ENCODE assay signal across 1 cellular context in the genomic region with DNA sequence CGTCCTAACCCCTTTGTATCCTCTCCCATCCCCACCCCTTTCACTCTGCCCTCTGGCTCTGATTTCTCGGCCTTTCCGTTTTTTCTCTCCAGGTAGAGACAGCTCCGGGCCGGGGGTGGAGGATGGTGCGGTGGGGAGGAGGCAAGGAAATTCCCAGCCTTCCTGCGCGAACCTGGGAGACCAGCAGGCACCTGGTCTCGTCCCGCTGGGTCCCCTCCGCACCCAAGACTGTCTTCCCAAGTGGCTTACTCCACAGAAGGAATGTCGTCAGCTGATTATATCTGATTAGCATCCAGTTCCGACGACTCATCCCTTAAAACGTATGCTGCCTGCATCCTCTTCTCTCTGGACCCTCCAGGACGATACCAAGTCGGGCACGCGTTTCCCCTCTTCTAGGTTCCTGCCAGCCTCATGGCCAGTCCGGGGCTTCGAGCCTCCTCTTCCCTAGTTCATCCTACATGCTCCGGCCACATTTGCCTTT.
TF ChIP-seq lines count a peak whose summit lies in the region.

No MANE protein-coding gene starts in this region.

TF ChIP-seq in HepG2, 621 proteins besides CTCF, POLR2A, EP300 and RAD21 (continued from another document):
- TF ChIP-seq ZNF660 (CRISPR knock-in tag; IDR thresholded peaks at IDR 0.05; ENCODE audit: borderline replicate concordance, low read depth) (no peak), ZNF547 (CRISPR knock-in tag; IDR thresholded peaks at IDR 0.05) (no peak), ZNF652 (CRISPR knock-in tag; IDR thresholded peaks at IDR 0.05; ENCODE audit: borderline replicate concordance, low read depth) (no peak), ZNF616 (CRISPR knock-in tag; IDR thresholded peaks at IDR 0.05; ENCODE audit: low read depth) (no peak), HOXA5 (CRISPR knock-in tag; IDR thresholded peaks at IDR 0.05) (no peak), RORA (CRISPR knock-in tag; IDR thresholded peaks at IDR 0.05) (no peak), ZNF292 (CRISPR knock-in tag; IDR thresholded peaks at IDR 0.05; ENCODE audit: borderline replicate concordance, low read depth) (no peak), RFX1 (IDR thresholded peaks at IDR 0.05) (no peak)
- TF ChIP-seq, protein P1, sequence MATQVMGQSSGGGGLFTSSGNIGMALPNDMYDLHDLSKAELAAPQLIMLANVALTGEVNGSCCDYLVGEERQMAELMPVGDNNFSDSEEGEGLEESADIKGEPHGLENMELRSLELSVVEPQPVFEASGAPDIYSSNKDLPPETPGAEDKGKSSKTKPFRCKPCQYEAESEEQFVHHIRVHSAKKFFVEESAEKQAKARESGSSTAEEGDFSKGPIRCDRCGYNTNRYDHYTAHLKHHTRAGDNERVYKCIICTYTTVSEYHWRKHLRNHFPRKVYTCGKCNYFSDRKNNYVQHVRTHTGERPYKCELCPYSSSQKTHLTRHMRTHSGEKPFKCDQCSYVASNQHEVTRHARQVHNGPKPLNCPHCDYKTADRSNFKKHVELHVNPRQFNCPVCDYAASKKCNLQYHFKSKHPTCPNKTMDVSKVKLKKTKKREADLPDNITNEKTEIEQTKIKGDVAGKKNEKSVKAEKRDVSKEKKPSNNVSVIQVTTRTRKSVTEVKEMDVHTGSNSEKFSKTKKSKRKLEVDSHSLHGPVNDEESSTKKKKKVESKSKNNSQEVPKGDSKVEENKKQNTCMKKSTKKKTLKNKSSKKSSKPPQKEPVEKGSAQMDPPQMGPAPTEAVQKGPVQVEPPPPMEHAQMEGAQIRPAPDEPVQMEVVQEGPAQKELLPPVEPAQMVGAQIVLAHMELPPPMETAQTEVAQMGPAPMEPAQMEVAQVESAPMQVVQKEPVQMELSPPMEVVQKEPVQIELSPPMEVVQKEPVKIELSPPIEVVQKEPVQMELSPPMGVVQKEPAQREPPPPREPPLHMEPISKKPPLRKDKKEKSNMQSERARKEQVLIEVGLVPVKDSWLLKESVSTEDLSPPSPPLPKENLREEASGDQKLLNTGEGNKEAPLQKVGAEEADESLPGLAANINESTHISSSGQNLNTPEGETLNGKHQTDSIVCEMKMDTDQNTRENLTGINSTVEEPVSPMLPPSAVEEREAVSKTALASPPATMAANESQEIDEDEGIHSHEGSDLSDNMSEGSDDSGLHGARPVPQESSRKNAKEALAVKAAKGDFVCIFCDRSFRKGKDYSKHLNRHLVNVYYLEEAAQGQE (IDR thresholded peaks at IDR 0.05; ENCODE audit: borderline replicate concordance in 1 of 2, low read depth in 1 of 2, low read length in 2 of 2) = no peak
- TF ChIP-seq, protein P2, sequence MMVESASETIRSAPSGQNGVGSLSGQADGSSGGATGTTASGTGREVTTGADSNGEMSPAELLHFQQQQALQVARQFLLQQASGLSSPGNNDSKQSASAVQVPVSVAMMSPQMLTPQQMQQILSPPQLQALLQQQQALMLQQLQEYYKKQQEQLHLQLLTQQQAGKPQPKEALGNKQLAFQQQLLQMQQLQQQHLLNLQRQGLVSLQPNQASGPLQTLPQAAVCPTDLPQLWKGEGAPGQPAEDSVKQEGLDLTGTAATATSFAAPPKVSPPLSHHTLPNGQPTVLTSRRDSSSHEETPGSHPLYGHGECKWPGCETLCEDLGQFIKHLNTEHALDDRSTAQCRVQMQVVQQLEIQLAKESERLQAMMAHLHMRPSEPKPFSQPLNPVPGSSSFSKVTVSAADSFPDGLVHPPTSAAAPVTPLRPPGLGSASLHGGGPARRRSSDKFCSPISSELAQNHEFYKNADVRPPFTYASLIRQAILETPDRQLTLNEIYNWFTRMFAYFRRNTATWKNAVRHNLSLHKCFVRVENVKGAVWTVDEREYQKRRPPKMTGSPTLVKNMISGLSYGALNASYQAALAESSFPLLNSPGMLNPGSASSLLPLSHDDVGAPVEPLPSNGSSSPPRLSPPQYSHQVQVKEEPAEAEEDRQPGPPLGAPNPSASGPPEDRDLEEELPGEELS (CRISPR knock-in tag; IDR thresholded peaks at IDR 0.05) = no peak
TF ChIP-seq in HepG2: peak in this region for 0.
